In the genomic region with DNA sequence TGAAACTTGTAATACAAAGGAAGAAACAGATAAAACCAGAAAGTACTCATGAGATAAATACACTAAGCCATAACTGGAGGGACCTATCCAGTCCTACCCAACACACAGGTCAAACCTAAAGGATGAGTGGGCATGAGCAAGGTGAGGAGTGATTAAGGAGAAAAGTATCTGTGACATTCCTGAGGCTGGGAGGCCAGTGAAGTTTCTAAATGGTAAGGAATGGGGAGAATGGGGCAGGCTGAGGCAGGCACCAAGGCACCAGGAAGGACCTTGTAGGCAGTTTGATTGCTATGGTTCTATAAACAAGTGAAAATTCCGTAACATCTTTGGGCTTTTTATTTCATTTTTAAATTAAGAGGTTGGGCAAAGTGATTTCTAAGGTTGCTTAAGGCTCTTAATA, we compare ENCODE assay signal across 1 cellular context.
A peak's percentile ranks its signal among the peaks of the same experiment; 100 is the strongest.
TF ChIP-seq lines count a peak whose summit lies in the region.

No MANE protein-coding gene starts in this region.

TF ChIP-seq in SK-N-SH, 30 proteins besides CTCF, POLR2A, EP300 and RAD21:
- TF ChIP-seq NFIC (IDR thresholded peaks at IDR 0.05; ENCODE audit: borderline replicate concordance): no peak
- TF ChIP-seq RFX5 (IDR thresholded peaks at IDR 0.05; ENCODE audit: low read length): no peak
- TF ChIP-seq, protein P1, sequence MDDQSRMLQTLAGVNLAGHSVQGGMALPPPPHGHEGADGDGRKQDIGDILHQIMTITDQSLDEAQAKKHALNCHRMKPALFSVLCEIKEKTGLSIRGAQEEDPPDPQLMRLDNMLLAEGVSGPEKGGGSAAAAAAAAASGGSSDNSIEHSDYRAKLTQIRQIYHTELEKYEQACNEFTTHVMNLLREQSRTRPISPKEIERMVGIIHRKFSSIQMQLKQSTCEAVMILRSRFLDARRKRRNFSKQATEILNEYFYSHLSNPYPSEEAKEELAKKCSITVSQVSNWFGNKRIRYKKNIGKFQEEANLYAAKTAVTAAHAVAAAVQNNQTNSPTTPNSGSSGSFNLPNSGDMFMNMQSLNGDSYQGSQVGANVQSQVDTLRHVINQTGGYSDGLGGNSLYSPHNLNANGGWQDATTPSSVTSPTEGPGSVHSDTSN (IDR thresholded peaks at IDR 0.05): no peak
- no peak for TF ChIP-seq TCF12 (IDR thresholded peaks at IDR 0.05)
- TF ChIP-seq FOSL2 (IDR thresholded peaks at IDR 0.05; ENCODE audit: borderline replicate concordance, low read depth): peak; percentile 15; the same call in 1 of the 2 replicates
- no peak for TF ChIP-seq RCOR1 (IDR thresholded peaks at IDR 0.05; ENCODE audit: low read length)
- TF ChIP-seq, protein P2, sequence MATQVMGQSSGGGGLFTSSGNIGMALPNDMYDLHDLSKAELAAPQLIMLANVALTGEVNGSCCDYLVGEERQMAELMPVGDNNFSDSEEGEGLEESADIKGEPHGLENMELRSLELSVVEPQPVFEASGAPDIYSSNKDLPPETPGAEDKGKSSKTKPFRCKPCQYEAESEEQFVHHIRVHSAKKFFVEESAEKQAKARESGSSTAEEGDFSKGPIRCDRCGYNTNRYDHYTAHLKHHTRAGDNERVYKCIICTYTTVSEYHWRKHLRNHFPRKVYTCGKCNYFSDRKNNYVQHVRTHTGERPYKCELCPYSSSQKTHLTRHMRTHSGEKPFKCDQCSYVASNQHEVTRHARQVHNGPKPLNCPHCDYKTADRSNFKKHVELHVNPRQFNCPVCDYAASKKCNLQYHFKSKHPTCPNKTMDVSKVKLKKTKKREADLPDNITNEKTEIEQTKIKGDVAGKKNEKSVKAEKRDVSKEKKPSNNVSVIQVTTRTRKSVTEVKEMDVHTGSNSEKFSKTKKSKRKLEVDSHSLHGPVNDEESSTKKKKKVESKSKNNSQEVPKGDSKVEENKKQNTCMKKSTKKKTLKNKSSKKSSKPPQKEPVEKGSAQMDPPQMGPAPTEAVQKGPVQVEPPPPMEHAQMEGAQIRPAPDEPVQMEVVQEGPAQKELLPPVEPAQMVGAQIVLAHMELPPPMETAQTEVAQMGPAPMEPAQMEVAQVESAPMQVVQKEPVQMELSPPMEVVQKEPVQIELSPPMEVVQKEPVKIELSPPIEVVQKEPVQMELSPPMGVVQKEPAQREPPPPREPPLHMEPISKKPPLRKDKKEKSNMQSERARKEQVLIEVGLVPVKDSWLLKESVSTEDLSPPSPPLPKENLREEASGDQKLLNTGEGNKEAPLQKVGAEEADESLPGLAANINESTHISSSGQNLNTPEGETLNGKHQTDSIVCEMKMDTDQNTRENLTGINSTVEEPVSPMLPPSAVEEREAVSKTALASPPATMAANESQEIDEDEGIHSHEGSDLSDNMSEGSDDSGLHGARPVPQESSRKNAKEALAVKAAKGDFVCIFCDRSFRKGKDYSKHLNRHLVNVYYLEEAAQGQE (IDR thresholded peaks at IDR 0.05; ENCODE audit: low read depth, low read length): no peak
- TF ChIP-seq SMC3 (IDR thresholded peaks at IDR 0.05; ENCODE audit: low read depth, low read length): no peak
- 0 out of 2 replicates have a peak, but pooled peaks have one; percentile 2 for TF ChIP-seq JUND (IDR thresholded peaks at IDR 0.05)
- TF ChIP-seq, protein P3, sequence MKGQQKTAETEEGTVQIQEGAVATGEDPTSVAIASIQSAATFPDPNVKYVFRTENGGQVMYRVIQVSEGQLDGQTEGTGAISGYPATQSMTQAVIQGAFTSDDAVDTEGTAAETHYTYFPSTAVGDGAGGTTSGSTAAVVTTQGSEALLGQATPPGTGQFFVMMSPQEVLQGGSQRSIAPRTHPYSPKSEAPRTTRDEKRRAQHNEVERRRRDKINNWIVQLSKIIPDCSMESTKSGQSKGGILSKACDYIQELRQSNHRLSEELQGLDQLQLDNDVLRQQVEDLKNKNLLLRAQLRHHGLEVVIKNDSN (IDR thresholded peaks at IDR 0.05; ENCODE audit: borderline replicate concordance, low read depth): no peak
